In genomic region chr5:33321026-33321425, GRCh38 we compare ENCODE assay signal across 12 cellular contexts.
A peak's percentile ranks its signal among the peaks of the same experiment; 100 is the strongest.
DNase-seq lines count a peak whose midpoint lies in the region; ATAC-seq, FAIRE-seq and TF ChIP-seq lines count a peak whose summit lies in the region.
"Had no signal": no experiment of that assay in that cellular context is flagged by ENCODE, and none has a peak within 500 bp of the region (broad histone marks: within the 10 kb centered on the region; RNA-seq: fewer than 3 reads in every experiment).

No MANE protein-coding gene starts in this region.

- intact Hi-C loops in CD4-positive, alpha-beta T cell (cut with DNase I, micrococcal nuclease) = no loop called here

- peak; percentile 58 for FAIRE-seq in keratinocyte (lab: Jason Lieb, UNC)
- FAIRE-seq: colon had no signal

- H3K27me3 ChIP-seq in keratinocyte (ENCODE audit: control insufficient read depth, extremely low read depth, insufficient read depth, low read length) = no peaks in the 10 kb centered on the region
- no peaks in the 10 kb centered on the region for H3K27me3 ChIP-seq in thoracic aorta (replicated peaks; ENCODE audit: insufficient read depth)
- no peaks in the 10 kb centered on the region for H3K27me3 ChIP-seq in CD4-positive, alpha-beta T cell (ENCODE audit: control insufficient read depth, insufficient read depth, low read length)

- peak; percentile 84 for ATAC-seq in thoracic aorta (ENCODE audit: insufficient number of reproducible peaks, low FRiP score, low read depth)
- ATAC-seq in CD4-positive, alpha-beta T cell (ENCODE audit: poor library complexity) = no peak
- ATAC-seq: left lobe of liver had no signal

- H3K27ac Mint-ChIP-seq in HFFc6 = no peak overlapping the region
- H3K27ac Mint-ChIP-seq in CD4-positive, alpha-beta T cell = no peak overlapping the region
- H3K27ac Mint-ChIP-seq: IgD-negative memory B cell had no signal

- no peak overlapping the region for H3K9ac ChIP-seq in keratinocyte (ENCODE audit: control insufficient read depth, extremely low read depth, insufficient read depth, low read length)

- no peaks in the 10 kb centered on the region for H3K9me3 ChIP-seq in keratinocyte (ENCODE audit: control insufficient read depth, low read depth, low read length)
- no peaks in the 10 kb centered on the region for H3K9me3 ChIP-seq in thoracic aorta
- no peaks in the 10 kb centered on the region for H3K9me3 ChIP-seq in CD4-positive, alpha-beta T cell (ENCODE audit: control insufficient read depth, low read length)

- H3K27me3 Mint-ChIP-seq in HFFc6 (ENCODE audit: insufficient read depth) = no peaks in the 10 kb centered on the region
- no peaks in the 10 kb centered on the region for H3K27me3 Mint-ChIP-seq in CD4-positive, alpha-beta T cell
- H3K27me3 Mint-ChIP-seq: IgD-negative memory B cell had no signal

- H3K4me1 ChIP-seq in keratinocyte (ENCODE audit: control insufficient read depth, extremely low read depth, insufficient read depth, low read length) (peaks cover 23% of the 10 kb centered on the region), thoracic aorta (ENCODE audit: control insufficient read depth in 1 of 2, low read depth in 2 of 2) (peaks cover 5 to 20% of the 10 kb centered on the region in 2 donors)

- TF ChIP-seq CTCF in HFFc6 (IDR thresholded peaks at IDR 0.05) (no peak), cardiac fibroblast (IDR thresholded peaks at IDR 0.05; ENCODE audit: low read depth, low read length) (no peak), keratinocyte (optimal IDR thresholded peaks at IDR 0.05 in 1 of 3, IDR thresholded peaks at IDR 0.05 in 1 of 3, conservative IDR thresholded peaks at IDR 0.05 in 1 of 3; ENCODE audit: extremely low read depth in 1 of 3, insufficient read depth in 2 of 3, low read length in 3 of 3) (no peak), thoracic aorta (IDR thresholded peaks at IDR 0.05) (no peak)
- TF ChIP-seq CTCF in CD4-positive, alpha-beta T cell (IDR thresholded peaks at IDR 0.05) = no peak

- H3K4me3 Mint-ChIP-seq in HFFc6 = no peak overlapping the region; the same call in 1 of the 2 replicates
- H3K4me3 Mint-ChIP-seq in CD4-positive, alpha-beta T cell = no peak overlapping the region
- H3K4me3 Mint-ChIP-seq: IgD-negative memory B cell had no signal

- H3K4me3 ChIP-seq in cardiac fibroblast (replicated peaks in 1 of 2; ENCODE audit: low read depth in 2 of 2, low read length in 2 of 2) (no peak overlapping the region), keratinocyte (ENCODE audit: control insufficient read depth in 2 of 3, extremely low read depth in 1 of 3, insufficient read depth in 2 of 3, low read depth in 1 of 3, low read length in 3 of 3) (no peak overlapping the region), thoracic aorta (no peak overlapping the region)

- H3K27ac ChIP-seq in keratinocyte (ENCODE audit: control insufficient read depth, insufficient read depth, low read length) (no peak overlapping the region), thoracic aorta (peak overlapping the region; percentile 52 to 61)
- no peak overlapping the region for H3K27ac ChIP-seq in CD4-positive, alpha-beta T cell (ENCODE audit: low read depth, low read length)

- POLR2A ChIA-PET in CD4-positive, alpha-beta T cell (lab: Charles Lee) = no interaction called here

- H2AFZ ChIP-seq in keratinocyte (ENCODE audit: control insufficient read depth, low read length) = peak overlapping the region; percentile 56

- H3K36me3 ChIP-seq in keratinocyte (ENCODE audit: control insufficient read depth in 2 of 2, extremely low read depth in 1 of 2, insufficient read depth in 2 of 2, low read length in 2 of 2) = no peaks in the 10 kb centered on the region
- no peaks in the 10 kb centered on the region for H3K36me3 ChIP-seq in thoracic aorta

- CTCF ChIA-PET in CD4-positive, alpha-beta T cell (lab: Charles Lee) = no interaction called here

- no peaks in the 10 kb centered on the region for H3K79me2 ChIP-seq in keratinocyte (ENCODE audit: control insufficient read depth, insufficient read depth, low read length)

- H3K4me2 ChIP-seq in keratinocyte (ENCODE audit: control insufficient read depth, extremely low read depth, insufficient read depth, low read depth, low read length) = peak overlapping the region; percentile 7

- dilution Hi-C loops in keratinocyte (cut with MboI; ENCODE audit: extremely low pct_ligation_motif_present, low sequenced_read_pairs) = no loop called here

- H3K9me1 ChIP-seq in keratinocyte (ENCODE audit: control insufficient read depth, extremely low read depth, insufficient read depth, low read length) = no peaks in the 10 kb centered on the region

- H3K9me3 Mint-ChIP-seq in HFFc6 = no peaks in the 10 kb centered on the region
- H3K9me3 Mint-ChIP-seq in CD4-positive, alpha-beta T cell = no peaks in the 10 kb centered on the region
- H3K9me3 Mint-ChIP-seq: IgD-negative memory B cell had no signal

- peaks cover 14% of the 10 kb centered on the region for H3K4me1 Mint-ChIP-seq in HFFc6 (ENCODE audit: low read depth)
- no peaks in the 10 kb centered on the region for H3K4me1 Mint-ChIP-seq in CD4-positive, alpha-beta T cell (ENCODE audit: low read depth)
- H3K4me1 Mint-ChIP-seq: IgD-negative memory B cell had no signal

- DNase-seq in HFFc6 (peak; percentile 95), cardiac fibroblast (ENCODE audit: low read depth in 2 of 2) (peak; percentile 99), keratinocyte (ENCODE audit: low read depth, low spot score) (peak; percentile 35), thoracic aorta (ENCODE audit: low spot score) (peak; percentile 3), NCI-H446 treated with DMSO at 0.1 percent for 48 hours (lab: John Stamatoyannopoulos, UW) (no peak), T-helper 2 cell (no peak)
- DNase-seq in activated CD8-positive, alpha-beta memory T cell treated with anti-CD3 and anti-CD28 coated beads, Interleukin-2, amount 50 U/mL, for 4 hours = no peak
- no peak for DNase-seq in CD4-positive, alpha-beta T cell
- DNase-seq: stimulated activated naive CD4-positive, alpha-beta T cell treated with Interleukin-2 at 50 U/mL for 16 hours had no signal

- no peaks in the 10 kb centered on the region for H3K36me3 Mint-ChIP-seq in HFFc6 (ENCODE audit: low read depth)
- no peaks in the 10 kb centered on the region for H3K36me3 Mint-ChIP-seq in CD4-positive, alpha-beta T cell (ENCODE audit: low read depth)
- H3K36me3 Mint-ChIP-seq: IgD-negative memory B cell had no signal

- H4K20me1 ChIP-seq in keratinocyte (ENCODE audit: control insufficient read depth, extremely low read depth, insufficient read depth, low read length) = no peaks in the 10 kb centered on the region

Comparison
In these comparisons a context has a peak if more than half of its experiments do, and no peak if none do; other contexts are left out.
1. DNase-seq: peak in HFFc6 (single experiment), cardiac fibroblast (2 of 2), keratinocyte (single experiment) and thoracic aorta (single experiment); none in NCI-H446 treated with DMSO at 0.1 percent for 48 hours (single experiment), T-helper 2 cell (0 of 5), activated CD8-positive, alpha-beta memory T cell treated with anti-CD3 and anti-CD28 coated beads, Interleukin-2, amount 50 U/mL, for 4 hours (single experiment) and CD4-positive, alpha-beta T cell (0 of 10).
2. H3K27ac ChIP-seq: peak in thoracic aorta (2 of 2); none in keratinocyte (single experiment) and CD4-positive, alpha-beta T cell (single experiment).